1 cellular context compared by ENCODE assay signal in genomic region chr17:67008101-67008500, GRCh38.
TF ChIP-seq lines count a peak whose summit lies in the region.

No MANE protein-coding gene starts in this region.

TF ChIP-seq in HepG2, 621 proteins besides CTCF, POLR2A, EP300 and RAD21:
- TF ChIP-seq AKNA (CRISPR knock-in tag; IDR thresholded peaks at IDR 0.05; ENCODE audit: borderline replicate concordance), result no peak
- no peak for TF ChIP-seq MTA1 (CRISPR knock-in tag; IDR thresholded peaks at IDR 0.05; ENCODE audit: borderline replicate concordance)
- 0 out of 2 replicates have a peak, but pooled peaks have one; percentile 32 for TF ChIP-seq NFKB2 (CRISPR knock-in tag; IDR thresholded peaks at IDR 0.05; ENCODE audit: borderline replicate concordance)
- 0 out of 2 replicates have a peak, but pooled peaks have one; percentile 20 for TF ChIP-seq ZNF143 (CRISPR knock-in tag; IDR thresholded peaks at IDR 0.05)
- no peak for TF ChIP-seq TEF (CRISPR knock-in tag; IDR thresholded peaks at IDR 0.05)
